ENCODE assay signal across 8 cellular contexts in the genomic region with DNA sequence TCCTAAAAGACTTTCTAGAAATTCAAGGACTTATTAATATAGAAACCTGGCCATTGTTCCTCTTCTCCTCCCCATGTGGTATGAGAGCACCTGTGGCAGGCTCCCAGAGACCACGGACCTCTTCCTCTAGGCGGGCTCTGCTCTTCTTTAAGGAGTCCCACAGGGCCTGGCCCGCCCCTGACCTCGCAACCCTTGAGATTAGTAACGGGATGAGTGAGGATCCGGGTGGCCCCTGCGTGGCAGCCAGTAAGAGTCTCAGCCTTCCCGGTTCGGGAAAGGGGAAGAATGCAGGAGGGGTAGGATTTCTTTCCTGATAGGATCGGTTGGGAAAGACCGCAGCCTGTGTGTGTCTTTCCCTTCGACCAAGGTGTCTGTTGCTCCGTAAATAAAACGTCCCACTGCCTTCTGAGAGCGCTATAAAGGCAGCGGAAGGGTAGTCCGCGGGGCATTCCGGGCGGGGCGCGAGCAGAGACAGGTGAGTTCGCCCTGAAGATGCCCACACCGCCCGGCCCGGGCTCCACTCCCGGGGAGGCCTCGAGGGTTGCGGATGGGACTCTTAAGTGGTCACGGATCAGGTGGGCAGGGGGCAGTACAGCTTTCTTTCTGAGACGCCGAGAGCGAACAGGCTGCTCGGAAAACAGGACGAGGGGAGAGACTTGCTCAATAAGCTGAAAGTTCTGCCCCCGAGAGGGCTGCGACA. TPM values are rescaled to one million over a fixed set of nuclear protein-coding genes. Genes with fewer than 3 reads are reported as not detected.
A peak's percentile ranks its signal among the peaks of the same experiment; 100 is the strongest.
DNase-seq lines count a peak whose midpoint lies in the region; ATAC-seq and TF ChIP-seq lines count a peak whose summit lies in the region.

A gene (plus strand): TSS at position 448 of the 700 bp plus-strand sequence. CDS start 814 bp downstream, outside the sequence.

- peak within 1 kb of the TSS; percentile 95 for H3K4me3 Mint-ChIP-seq in type B pancreatic cell

- ATAC-seq in GM21723 (IDR thresholded peaks at IDR 0.05; ENCODE audit: unreplicated experiment) (peak; percentile 57), HG03520 (IDR thresholded peaks at IDR 0.05; ENCODE audit: unreplicated experiment) (no peak)

- no peaks in the 10 kb centered on the region for H3K4me1 Mint-ChIP-seq in type B pancreatic cell (ENCODE audit: unreplicated experiment)

- H3K9me3 ChIP-seq in duodenal mucosa (ENCODE audit: control insufficient read depth in 1 of 2, low read length in 2 of 2) (no peaks in the 10 kb centered on the region), mucosa of stomach (ENCODE audit: control insufficient read depth, low read length) (no peaks in the 10 kb centered on the region)

- H3K36me3 ChIP-seq in duodenal mucosa (ENCODE audit: control insufficient read depth in 1 of 2, insufficient read depth in 2 of 2, low read length in 2 of 2) (no peaks in the 10 kb centered on the region), mucosa of stomach (ENCODE audit: control insufficient read depth, insufficient read depth, low read length) (no peaks in the 10 kb centered on the region)

- H3K27ac Mint-ChIP-seq in type B pancreatic cell: no peak within 1 kb of the TSS

- H3K9ac ChIP-seq in duodenal mucosa (ENCODE audit: low read depth in 1 of 2, low read length in 2 of 2) (no peak within 1 kb of the TSS), mucosa of stomach (ENCODE audit: low read length) (peak within 1 kb of the TSS; percentile 28)

- no peak for TF ChIP-seq CTCF in type B pancreatic cell (conservative IDR thresholded peaks at IDR 0.05)

- peak within 1 kb of the TSS; percentile 63 to 75 for H3K4me3 ChIP-seq in duodenal mucosa (ENCODE audit: low read depth in 1 of 2, low read length in 2 of 2)
- peak within 1 kb of the TSS; percentile 36 for H3K4me3 ChIP-seq in mucosa of stomach (ENCODE audit: low read length)

- H3K36me3 Mint-ChIP-seq in type B pancreatic cell: no peaks in the 10 kb centered on the region

- H3K27me3 Mint-ChIP-seq in type B pancreatic cell: peaks cover 88% of the 10 kb centered on the region

- H3K9me3 Mint-ChIP-seq in type B pancreatic cell: no peaks in the 10 kb centered on the region

- no peak within 1 kb of the TSS for H3K27ac ChIP-seq in duodenal mucosa (ENCODE audit: low read depth, low read length)

- DNase-seq in CD1c-positive myeloid dendritic cell (ENCODE audit: extremely low spot score): peak; percentile 11
- peak; percentile 65 for DNase-seq in SW480 (ENCODE audit: low spot score)
- no peak for DNase-seq in type B pancreatic cell (ENCODE audit: extremely low spot score, unreplicated experiment)
- DNase-seq in T1000 (lab: John Stamatoyannopoulos, UW): no peak

- H3K27me3 ChIP-seq in duodenal mucosa (ENCODE audit: control insufficient read depth in 1 of 2, insufficient read depth in 2 of 2, low read length in 2 of 2) (peaks cover 41 to 52% of the 10 kb centered on the region in 2 donors), mucosa of stomach (ENCODE audit: control insufficient read depth, insufficient read depth, low read length) (peaks cover 47% of the 10 kb centered on the region)

- H3K4me1 ChIP-seq in duodenal mucosa (ENCODE audit: control insufficient read depth in 1 of 2, insufficient read depth in 2 of 2, low read length in 2 of 2) (peaks cover 7 to 17% of the 10 kb centered on the region in 2 donors), mucosa of stomach (ENCODE audit: control insufficient read depth, insufficient read depth, low read length) (peaks cover 12% of the 10 kb centered on the region)

RNA-seq across cellular contexts. Expression of the gene that starts here (rescaled TPM):
- not detected in 2 replicates for total RNA-seq in type B pancreatic cell (ENCODE audit: low replicate concordance)

Comparison
In these comparisons a context has a peak if more than half of its experiments do, and no peak if none do; other contexts are left out.
1. DNase-seq: peak in CD1c-positive myeloid dendritic cell (single experiment) and SW480 (single experiment); none in type B pancreatic cell (single experiment) and T1000 (single experiment).